ENCODE assay signal across 7 cellular contexts in the genomic region with DNA sequence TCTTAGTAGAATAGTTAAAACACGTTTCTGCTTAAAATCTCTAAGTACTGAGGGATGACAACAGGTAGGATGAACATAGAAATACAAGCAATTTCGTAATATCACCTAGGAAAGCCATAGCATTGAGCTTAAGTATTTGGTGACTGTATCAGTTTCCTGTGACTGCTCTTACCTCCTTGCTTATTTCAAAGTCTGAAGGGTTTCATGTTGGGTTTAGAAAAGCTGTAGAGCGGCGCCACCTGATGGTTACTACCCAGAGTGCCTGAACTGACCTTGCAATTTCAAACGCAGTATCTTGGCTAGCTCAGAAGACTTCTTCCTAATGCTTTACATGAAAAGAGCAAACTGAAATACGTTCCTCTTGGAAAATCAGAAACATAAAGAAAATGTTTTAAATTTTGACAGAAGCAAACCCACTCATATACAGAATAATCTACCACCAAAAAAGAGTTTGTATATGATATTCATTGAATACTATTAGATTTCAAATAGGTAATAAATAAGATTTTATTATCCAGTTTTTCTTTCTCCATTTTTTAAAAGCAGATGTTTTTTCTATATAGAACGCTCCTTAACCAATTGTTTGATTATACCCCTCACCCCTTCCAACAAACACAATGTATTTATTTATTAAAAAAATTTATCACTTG.
DNase-seq lines count a peak whose midpoint lies in the region; ATAC-seq and TF ChIP-seq lines count a peak whose summit lies in the region.

No MANE protein-coding gene starts in this region.

- peak; percentile 47 for ATAC-seq in GM18861 (IDR thresholded peaks at IDR 0.05; ENCODE audit: unreplicated experiment)

- H3K27me3 ChIP-seq in HL-60 (ENCODE audit: insufficient read depth, poor library complexity, severe bottlenecking): no peaks in the 10 kb centered on the region
- peaks cover 16% of the 10 kb centered on the region for H3K27me3 ChIP-seq in left ventricle myocardium inferior (ENCODE audit: low read depth)

- peak in 1 of 2 experiments; percentile 59 for DNase-seq in HL-60 (ENCODE audit: low read depth in 1 of 2, low spot score in 1 of 2)
- peak; percentile 88 for DNase-seq in SKM-1 (lab: John Stamatoyannopoulos, UW; ENCODE audit: unreplicated experiment)
- DNase-seq in activated naive CD4-positive, alpha-beta T cell treated with anti-CD3 and anti-CD28 coated beads, Interleukin-2, amount 50 U/mL, for 16 hours: peak; percentile 83
- peak; percentile 53 for DNase-seq in left ventricle myocardium inferior
- peak; percentile 59 to 76 for DNase-seq in stimulated activated CD4-positive, alpha-beta T cell treated with anti-CD3 and anti-CD28 coated beads, Interleukin-12 subunit alpha, Interleukin-12 subunit beta, amount 100 ng/mL, for 24 hours (ENCODE audit: low read depth in 2 of 2)
- no peak for DNase-seq in NCI-H2171 treated with DMSO at 0.1 percent for 48 hours (lab: John Stamatoyannopoulos, UW)

- H3K9me3 ChIP-seq in left ventricle myocardium inferior (replicated peaks): no peaks in the 10 kb centered on the region

- H3K4me1 ChIP-seq in left ventricle myocardium inferior: no peaks in the 10 kb centered on the region

- H3K36me3 ChIP-seq in left ventricle myocardium inferior: no peaks in the 10 kb centered on the region

- TF ChIP-seq CTCF in HL-60 (IDR thresholded peaks at IDR 0.05; ENCODE audit: insufficient read depth, low read length): peak; percentile 68
- peak; percentile 60 for TF ChIP-seq CTCF in left ventricle myocardium inferior (IDR thresholded peaks at IDR 0.05; ENCODE audit: borderline replicate concordance)

- intact Hi-C loops in left ventricle myocardium inferior (cut with micrococcal nuclease): no loop called here

- H3K4me3 ChIP-seq in HL-60 (replicated peaks; ENCODE audit: insufficient read depth, low read length) (no peak overlapping the region), left ventricle myocardium inferior (no peak overlapping the region)

- no peak overlapping the region for H3K27ac ChIP-seq in HL-60 (replicated peaks)
- no peak overlapping the region for H3K27ac ChIP-seq in left ventricle myocardium inferior (replicated peaks)
